16 cellular contexts compared by ENCODE assay signal in genomic region chr16:50224297-50224696, GRCh38. TPM values are rescaled to one million over a fixed set of nuclear protein-coding genes. Genes with fewer than 3 reads are reported as not detected.
DNase-seq lines count a peak whose midpoint lies in the region; ATAC-seq and TF ChIP-seq lines count a peak whose summit lies in the region.
"Had no signal": no experiment of that assay in that cellular context is flagged by ENCODE, and none has a peak within 500 bp of the region (broad histone marks: within the 10 kb centered on the region; RNA-seq: fewer than 3 reads in every experiment).

No MANE protein-coding gene starts in this region.

- peaks cover 0 to 8% of the 10 kb centered on the region in 2 donors for H3K36me3 ChIP-seq in thyroid gland

- no peak for TF ChIP-seq POLR2A in thyroid gland (IDR thresholded peaks at IDR 0.05)

- no peak overlapping the region for H3K4me3 Mint-ChIP-seq in activated naive CD8-positive, alpha-beta T cell
- H3K4me3 Mint-ChIP-seq in activated naive CD8-positive, alpha-beta T cell treated with anti-CD3 and anti-CD28 coated beads for 36 hours, result no peak overlapping the region
- H3K4me3 Mint-ChIP-seq in T-helper 17 cell (no peak overlapping the region), memory B cell (no peak overlapping the region)
- H3K4me3 Mint-ChIP-seq: CD14-positive monocyte; CD4-positive, alpha-beta memory T cell; H9; IgD-negative memory B cell had no signal

- H3K36me3 Mint-ChIP-seq in activated naive CD8-positive, alpha-beta T cell, result peaks cover 11% of the 10 kb centered on the region
- H3K36me3 Mint-ChIP-seq in activated naive CD8-positive, alpha-beta T cell treated with anti-CD3 and anti-CD28 coated beads for 36 hours, result peaks cover 6% of the 10 kb centered on the region
- H3K36me3 Mint-ChIP-seq in T-helper 17 cell (ENCODE audit: low read depth) (peaks cover 10% of the 10 kb centered on the region), memory B cell (peaks cover 27% of the 10 kb centered on the region)

- no peaks in the 10 kb centered on the region for H3K4me1 Mint-ChIP-seq in activated naive CD8-positive, alpha-beta T cell (ENCODE audit: low read depth)
- H3K4me1 Mint-ChIP-seq in activated naive CD8-positive, alpha-beta T cell treated with anti-CD3 and anti-CD28 coated beads for 36 hours, result peaks cover 4% of the 10 kb centered on the region
- H3K4me1 Mint-ChIP-seq in T-helper 17 cell (peaks cover 6% of the 10 kb centered on the region), memory B cell (no peaks in the 10 kb centered on the region)
- H3K4me1 Mint-ChIP-seq: CD14-positive monocyte, H9, IgD-negative memory B cell had no signal

- no peak overlapping the region for H3K4me3 ChIP-seq in thyroid gland (replicated peaks in 1 of 3)
- H3K4me3 ChIP-seq: BLaER1, GM12878 had no signal

- TF ChIP-seq CTCF in thyroid gland (IDR thresholded peaks at IDR 0.05), result no peak

- intact Hi-C loops in thyroid gland (cut with DNase I), result no loop called here

- H3K4me1 ChIP-seq in thyroid gland, result no peaks in the 10 kb centered on the region
- H3K4me1 ChIP-seq: BLaER1 had no signal

- H3K27ac Mint-ChIP-seq in activated naive CD8-positive, alpha-beta T cell, result peak overlapping the region; percentile 4
- H3K27ac Mint-ChIP-seq in activated naive CD8-positive, alpha-beta T cell treated with anti-CD3 and anti-CD28 coated beads for 36 hours, result no peak overlapping the region
- H3K27ac Mint-ChIP-seq in T-helper 17 cell, result peak overlapping the region; percentile 1
- H3K27ac Mint-ChIP-seq in memory B cell, result peak overlapping the region; percentile 24
- H3K27ac Mint-ChIP-seq: H9, IgD-negative memory B cell had no signal

- no peaks in the 10 kb centered on the region for H3K9me3 ChIP-seq in T-helper 17 cell (ENCODE audit: control insufficient read depth, low read length, poor library complexity, severe bottlenecking)
- H3K9me3 ChIP-seq in thyroid gland, result no peaks in the 10 kb centered on the region
- H3K9me3 ChIP-seq: BLaER1 had no signal

- no peak overlapping the region for H3K27ac ChIP-seq in thyroid gland
- H3K27ac ChIP-seq: BLaER1 had no signal

- 94 to 96% methylated on average over 3 of the region's 3 CpGs for WGBS in thyroid gland, 2 donors

- ATAC-seq in T-helper 17 cell, result no peak
- ATAC-seq in memory B cell (ENCODE audit: low read depth), result no peak
- no peak for ATAC-seq in HG03045 (IDR thresholded peaks at IDR 0.05; ENCODE audit: unreplicated experiment)
- ATAC-seq: GM12878 had no signal

- H3K27me3 ChIP-seq in thyroid gland, result no peaks in the 10 kb centered on the region
- H3K27me3 ChIP-seq: BLaER1 had no signal

- no peaks in the 10 kb centered on the region for H3K27me3 Mint-ChIP-seq in activated naive CD8-positive, alpha-beta T cell
- H3K27me3 Mint-ChIP-seq in activated naive CD8-positive, alpha-beta T cell treated with anti-CD3 and anti-CD28 coated beads for 36 hours, result no peaks in the 10 kb centered on the region
- no peaks in the 10 kb centered on the region for H3K27me3 Mint-ChIP-seq in T-helper 17 cell
- no peaks in the 10 kb centered on the region for H3K27me3 Mint-ChIP-seq in memory B cell
- H3K27me3 Mint-ChIP-seq: CD4-positive, alpha-beta memory T cell; IgD-negative memory B cell had no signal

- no peaks in the 10 kb centered on the region for H3K9me3 Mint-ChIP-seq in activated naive CD8-positive, alpha-beta T cell (ENCODE audit: low read depth)
- no peaks in the 10 kb centered on the region for H3K9me3 Mint-ChIP-seq in activated naive CD8-positive, alpha-beta T cell treated with anti-CD3 and anti-CD28 coated beads for 36 hours
- H3K9me3 Mint-ChIP-seq in memory B cell, result no peaks in the 10 kb centered on the region
- H3K9me3 Mint-ChIP-seq: CD14-positive monocyte; CD4-positive, alpha-beta memory T cell; H9; IgD-negative memory B cell had no signal

- DNase-seq in activated naive CD8-positive, alpha-beta T cell treated with anti-CD3 and anti-CD28 coated beads for 36 hours, result no peak
- DNase-seq in T-helper 17 cell (no peak), memory B cell (ENCODE audit: low spot score in 2 of 2) (no peak), thyroid gland (no peak)
- no peak for DNase-seq in activated CD4-positive, alpha-beta T cell treated with anti-CD3 and anti-CD28 coated beads, Interleukin-2, amount 50 U/mL, for 48 hours
- DNase-seq: 8988T; CD4-positive, alpha-beta memory T cell; DMS153; DMS79; H9 had no signal

RNA-seq across cellular contexts. Expression of gene ADCY7, which starts 42.1 kb away (rescaled TPM):
- 10 to 100 TPM; 72.3 to 73.1 TPM for total RNA-seq in activated naive CD8-positive, alpha-beta T cell treated with anti-CD3 and anti-CD28 coated beads for 36 hours
- total RNA-seq in T-helper 17 cell (100 to 1,000 TPM; 187 to 203 TPM), thyroid gland (1 to 10 TPM; 4.2 to 8.2 (median 7.1) TPM)

Comparison
In these comparisons a context has a peak if more than half of its experiments do, and no peak if none do; other contexts are left out.
1. RNA of gene ADCY7, which starts 42.1 kb away (total RNA-seq): 187 to 203 TPM in T-helper 17 cell and 72.3 to 73.1 TPM in activated naive CD8-positive, alpha-beta T cell treated with anti-CD3 and anti-CD28 coated beads for 36 hours; 4.2 to 8.2 TPM in thyroid gland; every median in the first group is over 4 times any median in the second.